ENCODE assay signal across 10 cellular contexts in the genomic region with DNA sequence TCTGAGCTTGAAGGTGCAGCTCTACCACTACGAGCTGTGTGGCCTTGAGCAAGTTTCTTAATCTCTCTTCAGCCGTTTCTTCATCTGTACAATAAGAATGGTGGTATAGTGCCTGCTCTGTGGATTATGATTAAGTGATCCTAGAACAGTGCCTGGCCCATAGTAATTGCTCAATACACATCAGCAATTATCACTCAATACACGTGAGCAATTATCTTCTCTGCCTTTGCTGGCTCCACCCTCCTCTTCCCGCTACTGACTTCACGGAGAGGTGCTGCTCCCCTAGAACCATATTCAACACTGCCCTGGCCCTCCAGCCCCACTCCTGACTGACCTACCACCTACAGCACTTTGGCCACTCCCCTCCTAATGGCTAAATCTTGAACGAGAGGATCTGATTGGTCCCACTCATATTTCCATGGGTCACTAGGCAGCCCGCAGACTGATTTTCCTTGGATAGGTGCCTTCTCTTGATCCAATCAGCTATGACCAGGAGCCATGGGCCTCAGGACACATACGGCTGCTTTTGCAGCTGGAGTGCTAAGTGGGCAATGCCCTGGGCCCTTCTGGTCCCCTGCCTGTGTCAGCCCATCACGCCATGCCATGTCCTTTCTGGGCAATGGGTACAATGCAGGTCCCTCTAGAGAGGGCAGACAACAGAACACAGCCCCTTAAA.
DNase-seq lines count a peak whose midpoint lies in the region; ATAC-seq, FAIRE-seq and TF ChIP-seq lines count a peak whose summit lies in the region.
"Had no signal": no experiment of that assay in that cellular context is flagged by ENCODE, and none has a peak within 500 bp of the region (broad histone marks: within the 10 kb centered on the region; RNA-seq: fewer than 3 reads in every experiment).

No MANE protein-coding gene starts in this region.

- H3K36me3 ChIP-seq in ACC112 (ENCODE audit: insufficient read depth, low read length) (no peaks in the 10 kb centered on the region), pancreas (no peaks in the 10 kb centered on the region)
- peaks cover 13% of the 10 kb centered on the region for H3K36me3 ChIP-seq in effector memory CD4-positive, alpha-beta T cell (ENCODE audit: control insufficient read depth, insufficient read depth, low read length)

- H3K79me2 ChIP-seq in ACC112 (ENCODE audit: control insufficient read depth, insufficient read depth, low read length, unreplicated experiment): no peaks in the 10 kb centered on the region

- no peak overlapping the region for H2AFZ ChIP-seq in ACC112 (ENCODE audit: low read length, unreplicated experiment)

- 70 to 72% methylated on average over 9 of the region's 9 CpGs for WGBS in pancreas, 2 donors

- DNase-seq in MV-4-11 (lab: John Stamatoyannopoulos, UW) (peak; percentile 53), epithelial cell of esophagus (ENCODE audit: low read depth) (peak; percentile 21), pancreas (peak in 1 of 6 donors; percentile 30), DMS153 treated with DMSO at 0.1 percent for 48 hours (lab: John Stamatoyannopoulos, UW; ENCODE audit: unreplicated experiment) (no peak)
- no peak for DNase-seq in activated CD4-positive, CD25-positive, alpha-beta regulatory T cell (lab: John Stamatoyannopoulos, UW)
- no peak for DNase-seq in effector memory CD4-positive, alpha-beta T cell
- DNase-seq: NCI-H187 treated with DMSO at 0.1 percent for 48 hours; stimulated activated CD4-positive, alpha-beta T cell treated with anti-CD3 and anti-CD28 coated beads, Interleukin-4, amount 100 ng/mL, for 4 hours had no signal

- H3K27me3 ChIP-seq in ACC112 (ENCODE audit: insufficient read depth, low read length) (no peaks in the 10 kb centered on the region), pancreas (no peaks in the 10 kb centered on the region)
- H3K27me3 ChIP-seq in effector memory CD4-positive, alpha-beta T cell (replicated peaks; ENCODE audit: control insufficient read depth, insufficient read depth, low read length, poor library complexity, severe bottlenecking): no peaks in the 10 kb centered on the region

- no peak for FAIRE-seq in pancreas (lab: Jason Lieb, UNC)

- H3K27ac ChIP-seq in ACC112 (ENCODE audit: low read depth, low read length) (peak overlapping the region; percentile 88), pancreas (peak overlapping the region in 3 of 4 donors; percentile 33 to 72 (median 62))
- no peak overlapping the region for H3K27ac ChIP-seq in effector memory CD4-positive, alpha-beta T cell (ENCODE audit: insufficient read depth, low read length, poor library complexity, severe bottlenecking)

- ATAC-seq in pancreas (no peak), GM18873 (IDR thresholded peaks at IDR 0.05; ENCODE audit: low FRiP score, unreplicated experiment) (no peak)

- peaks cover 43% of the 10 kb centered on the region for H3K4me1 ChIP-seq in ACC112 (ENCODE audit: control insufficient read depth, insufficient read depth, low read length, unreplicated experiment)
- H3K4me1 ChIP-seq in pancreas: peaks cover 5 to 21% (median 14%) of the 10 kb centered on the region in 3 donors
- no peaks in the 10 kb centered on the region for H3K4me1 ChIP-seq in effector memory CD4-positive, alpha-beta T cell (ENCODE audit: control insufficient read depth, insufficient read depth, low read length, poor library complexity, severe bottlenecking)

- no peak overlapping the region for H3K4me3 ChIP-seq in ACC112 (ENCODE audit: low read depth, low read length)
- no peak overlapping the region for H3K4me3 ChIP-seq in epithelial cell of esophagus (ENCODE audit: low read length)
- no peak overlapping the region for H3K4me3 ChIP-seq in pancreas
- no peak overlapping the region for H3K4me3 ChIP-seq in effector memory CD4-positive, alpha-beta T cell (ENCODE audit: insufficient read depth, low read depth, low read length, poor library complexity, severe bottlenecking)

- TF ChIP-seq CTCF in epithelial cell of esophagus (IDR thresholded peaks at IDR 0.05; ENCODE audit: insufficient read depth, low read depth, low read length, missing control alignments): no peak
- TF ChIP-seq CTCF in pancreas (IDR thresholded peaks at IDR 0.05): no peak

- intact Hi-C loops in pancreas (cut with DNase I): no loop called here

- no peaks in the 10 kb centered on the region for H3K9me3 ChIP-seq in pancreas
- H3K9me3 ChIP-seq in effector memory CD4-positive, alpha-beta T cell (ENCODE audit: control insufficient read depth, low read length): no peaks in the 10 kb centered on the region

Comparison
In these comparisons a context has a peak if more than half of its experiments do, and no peak if none do; other contexts are left out.
1. DNase-seq: peak in MV-4-11 (single experiment) and epithelial cell of esophagus (single experiment); none in DMS153 treated with DMSO at 0.1 percent for 48 hours (single experiment), activated CD4-positive, CD25-positive, alpha-beta regulatory T cell (0 of 4) and effector memory CD4-positive, alpha-beta T cell (0 of 3).